Comparison of ENCODE assay signal across 12 cellular contexts in the genomic region with DNA sequence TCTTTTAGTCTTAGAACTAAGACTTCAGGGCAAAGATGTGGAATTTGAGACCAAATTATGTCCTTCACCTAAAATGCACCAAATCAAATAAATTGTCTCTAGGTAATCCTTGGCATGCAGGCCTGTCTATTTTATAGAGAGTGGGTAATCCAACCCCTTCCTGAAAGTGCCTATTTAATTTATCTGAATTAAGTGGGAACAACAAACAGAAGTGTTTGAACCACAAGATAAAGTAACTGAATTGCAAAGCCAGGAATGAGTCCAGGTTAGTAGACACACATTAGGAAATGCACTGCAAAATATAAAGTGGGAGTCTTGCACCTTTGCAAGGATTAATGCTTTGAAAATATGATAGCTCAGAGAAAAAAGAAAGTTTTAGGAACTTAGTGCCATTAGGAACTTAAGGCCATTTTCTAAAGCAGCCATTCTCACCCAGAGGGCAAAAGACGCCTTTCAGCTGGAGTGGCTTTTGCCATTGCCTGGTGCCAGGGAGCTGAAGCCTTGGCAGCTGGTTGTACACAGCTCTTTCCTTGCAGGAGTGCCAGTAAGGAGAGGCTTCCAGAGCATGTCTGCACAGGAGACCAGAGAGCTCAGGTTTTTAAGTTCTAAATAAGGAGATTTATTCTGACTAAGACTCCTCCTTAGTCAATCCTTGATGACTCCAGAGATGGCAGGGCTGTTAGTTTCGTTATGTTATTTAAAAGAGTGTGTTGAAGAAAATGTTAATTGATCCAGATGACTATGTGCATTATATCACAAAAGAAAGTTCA.
DNase-seq lines count a peak whose midpoint lies in the region; ATAC-seq and TF ChIP-seq lines count a peak whose summit lies in the region.
"Had no signal": no experiment of that assay in that cellular context is flagged by ENCODE, and none has a peak within 500 bp of the region (broad histone marks: within the 10 kb centered on the region; RNA-seq: fewer than 3 reads in every experiment).

No MANE protein-coding gene starts in this region.

- no peaks in the 10 kb centered on the region for H3K9me3 ChIP-seq in right atrium auricular region

- no peaks in the 10 kb centered on the region for H3K4me1 ChIP-seq in right atrium auricular region

- intact Hi-C loops in Right ventricle myocardium superior (cut with DNase I) (no loop called here), left ventricle myocardium superior (cut with micrococcal nuclease) (no loop called here)

- H3K27me3 ChIP-seq in right atrium auricular region = no peaks in the 10 kb centered on the region

- ATAC-seq in Right ventricle myocardium superior (ENCODE audit: poor library complexity) (peak; percentile 93), left ventricle myocardium superior (peak; percentile 90), GM21423 (IDR thresholded peaks at IDR 0.05; ENCODE audit: unreplicated experiment) (no peak), GM18502 (IDR thresholded peaks at IDR 0.05; ENCODE audit: poor library complexity, unreplicated experiment) (no peak)
- ATAC-seq: stimulated activated naive B cell treated with anti-CD40 and anti-IgM and Interleukin-4, amounts not matched to agents 10 μg/mL and 1 μg/mL and 100 μg/mL, for 72 hours had no signal

- DNase-seq in Right ventricle myocardium superior (peak; percentile 46), right atrium auricular region (ENCODE audit: low spot score) (no peak), left ventricle myocardium superior (peak; percentile 40), ureter (ENCODE audit: low spot score) (peak; percentile 46), SHP77 (lab: John Stamatoyannopoulos, UW) (no peak)
- DNase-seq in activated T-cell treated with anti-CD3 and anti-CD28 coated beads, Interleukin-2, amount 50 U/mL, for 48 hours = peak; percentile 21 to 26
- DNase-seq: activated CD8-positive, alpha-beta memory T cell treated with anti-CD3 and anti-CD28 coated beads, Interleukin-2, amount 50 U/mL, for 48 hours; GF-D8; NCI-H2081; stimulated activated naive B cell treated with anti-CD40 and anti-IgM and Interleukin-4, amounts not matched to agents 10 μg/mL and 1 μg/mL and 100 μg/mL, for 72 hours had no signal

- H3K36me3 ChIP-seq in right atrium auricular region = no peaks in the 10 kb centered on the region

- no peak overlapping the region for H3K27ac ChIP-seq in right atrium auricular region

- no peak for TF ChIP-seq CTCF in right atrium auricular region (IDR thresholded peaks at IDR 0.05)

- no peak overlapping the region for H3K4me3 ChIP-seq in right atrium auricular region

Comparison
In these comparisons a context has a peak if more than half of its experiments do, and no peak if none do; other contexts are left out.
1. DNase-seq: peak in Right ventricle myocardium superior (single experiment), activated T-cell treated with anti-CD3 and anti-CD28 coated beads, Interleukin-2, amount 50 U/mL, for 48 hours (2 of 2), left ventricle myocardium superior (single experiment) and ureter (single experiment); none in right atrium auricular region (single experiment) and SHP77 (0 of 2).
2. ATAC-seq: peak in Right ventricle myocardium superior (single experiment) and left ventricle myocardium superior (single experiment); none in GM21423 (single experiment) and GM18502 (single experiment).